In the genomic region with DNA sequence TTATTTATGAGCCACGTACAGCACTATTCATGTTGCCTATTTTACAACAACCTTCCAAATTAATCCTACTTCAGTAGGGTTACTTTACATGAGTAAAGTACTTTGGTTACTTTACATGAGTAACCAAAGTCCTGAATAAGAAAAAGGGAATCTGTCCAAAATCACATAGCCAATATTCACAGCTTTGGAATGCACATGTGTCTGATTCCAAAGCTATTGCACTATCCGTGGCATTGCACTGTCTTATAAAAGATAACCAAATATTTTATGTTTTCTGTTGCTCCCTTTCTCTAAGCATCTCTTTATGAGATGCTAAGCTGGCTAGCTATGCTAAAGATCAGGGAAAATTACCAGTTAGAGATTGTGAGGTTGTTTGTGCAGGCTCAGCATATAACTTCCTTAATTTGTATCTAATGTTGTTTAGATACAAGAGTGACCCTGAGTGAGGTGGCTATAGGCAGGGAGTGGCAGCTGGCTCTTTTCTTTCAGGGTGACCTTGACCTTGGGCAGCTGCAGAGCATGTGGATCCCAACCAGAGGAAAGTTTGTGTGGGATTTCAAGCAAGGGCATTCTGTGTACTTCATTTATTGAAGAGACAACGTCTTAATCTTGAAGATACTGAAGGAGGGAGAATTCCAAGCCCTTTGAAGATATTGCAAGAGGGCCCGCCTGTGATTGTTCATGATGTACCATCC, we compare ENCODE assay signal across 16 cellular contexts.
A peak's percentile ranks its signal among the peaks of the same experiment; 100 is the strongest.
DNase-seq lines count a peak whose midpoint lies in the region; ATAC-seq and TF ChIP-seq lines count a peak whose summit lies in the region.
"Had no signal": no experiment of that assay in that cellular context is flagged by ENCODE, and none has a peak within 500 bp of the region (broad histone marks: within the 10 kb centered on the region; RNA-seq: fewer than 3 reads in every experiment).

No MANE protein-coding gene starts in this region.

- TF ChIP-seq CTCF in AG10803 (conservative IDR thresholded peaks at IDR 0.05; ENCODE audit: low read length) (no peak), cardiac fibroblast (IDR thresholded peaks at IDR 0.05; ENCODE audit: low read depth, low read length) (no peak)

- ATAC-seq in HG02840 (IDR thresholded peaks at IDR 0.05; ENCODE audit: low FRiP score, unreplicated experiment) (no peak), GM18858 (IDR thresholded peaks at IDR 0.05; ENCODE audit: unreplicated experiment) (no peak), HG03378 (IDR thresholded peaks at IDR 0.05; ENCODE audit: unreplicated experiment) (no peak)
- ATAC-seq: activated CD8-positive, alpha-beta T cell treated with anti-CD3 and anti-CD28 coated beads for 36 hours; body of pancreas; upper lobe of right lung had no signal

- DNase-seq in AG10803 (ENCODE audit: low read depth) (peak; percentile 94), M059J (ENCODE audit: low read depth) (peak; percentile 70), cardiac fibroblast (ENCODE audit: low read depth in 2 of 2) (peak; percentile 75 to 90), myocyte (ENCODE audit: low read depth) (peak; percentile 56), NCI-H2171 (lab: John Stamatoyannopoulos, UW) (no peak)
- DNase-seq: activated CD8-positive, alpha-beta T cell treated with anti-CD3 and anti-CD28 coated beads for 36 hours; body of pancreas; kidney; naive B cell; NCI-H2029 treated with DMSO at 0.1 percent for 48 hours; SHP77; stimulated activated CD4-positive, alpha-beta T cell treated with anti-CD3 and anti-CD28 coated beads, Interleukin-2, amount 100 ng/mL, for 48 hours; upper lobe of right lung had no signal

- no peak overlapping the region for H3K4me3 ChIP-seq in AG10803 (ENCODE audit: low read length)
- H3K4me3 ChIP-seq in cardiac fibroblast (replicated peaks in 1 of 2; ENCODE audit: low read depth in 2 of 2, low read length in 2 of 2), result no peak overlapping the region
- H3K4me3 ChIP-seq: body of pancreas, upper lobe of right lung had no signal
